1 cellular context compared by ENCODE assay signal in the genomic region with DNA sequence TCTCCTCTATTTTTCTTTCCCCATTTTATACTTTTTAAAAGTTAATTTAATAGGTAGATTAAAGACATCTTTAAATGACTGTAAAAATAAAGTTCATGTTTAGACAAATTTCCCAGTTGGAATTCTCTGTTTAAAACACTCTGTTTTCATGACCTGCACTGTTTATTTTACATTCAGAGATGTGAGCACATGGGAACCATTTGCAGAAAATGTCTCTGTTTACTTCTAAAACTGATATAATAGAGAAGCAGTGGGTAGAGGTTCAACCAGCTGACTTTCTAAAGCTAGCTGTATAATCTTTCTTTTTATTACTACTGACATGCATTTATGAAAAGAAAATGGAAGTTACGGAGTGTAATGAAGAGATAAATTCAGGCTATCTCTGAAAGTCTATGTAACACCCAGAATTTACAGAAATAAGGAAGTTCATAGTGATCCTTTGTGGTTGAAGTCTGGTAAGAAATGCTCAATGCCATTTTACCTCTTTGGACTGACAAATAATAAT.
TF ChIP-seq lines count a peak whose summit lies in the region.

No MANE protein-coding gene starts in this region.

TF ChIP-seq in IMR-90, 13 proteins besides CTCF, POLR2A, EP300 and RAD21 (continued from another document):
- TF ChIP-seq CHD1 (IDR thresholded peaks at IDR 0.05; ENCODE audit: low read depth, low read length) = no peak
- no peak for TF ChIP-seq FOS (IDR thresholded peaks at IDR 0.05; ENCODE audit: low read depth, low read length)
- TF ChIP-seq CEBPB (IDR thresholded peaks at IDR 0.05; ENCODE audit: low read depth, low read length) = no peak
- no peak for TF ChIP-seq RCOR1 (IDR thresholded peaks at IDR 0.05; ENCODE audit: insufficient replicate concordance, low read length)
- no peak for TF ChIP-seq USF2 (IDR thresholded peaks at IDR 0.05; ENCODE audit: low read depth, low read length)
- TF ChIP-seq MAFK (IDR thresholded peaks at IDR 0.05; ENCODE audit: low read depth, low read length) = no peak
- no peak for TF ChIP-seq MAZ (IDR thresholded peaks at IDR 0.05; ENCODE audit: borderline replicate concordance, low read depth, low read length)
- no peak for TF ChIP-seq ELK1 (IDR thresholded peaks at IDR 0.05; ENCODE audit: borderline replicate concordance, low read depth, low read length)
